In the genomic region with DNA sequence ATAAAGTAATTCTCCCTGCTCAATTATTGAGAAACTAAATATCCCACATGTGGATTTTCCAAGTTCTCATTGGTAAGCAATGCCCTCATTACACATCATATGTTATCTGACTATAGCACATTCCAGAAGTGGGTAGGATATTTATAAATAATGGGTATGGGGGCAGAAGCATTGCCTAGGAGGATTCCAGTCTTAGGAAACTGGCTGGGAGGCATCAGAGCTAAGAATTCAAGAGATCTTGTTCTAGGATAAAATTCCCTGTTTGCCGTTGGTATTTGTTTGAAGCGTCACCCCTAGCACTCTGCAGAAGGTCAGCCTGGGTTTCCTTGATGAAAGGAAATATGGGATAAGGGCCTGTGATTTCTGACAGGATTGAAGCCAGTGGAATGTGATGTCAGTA, we compare ENCODE assay signal across 29 cellular contexts. TPM values are rescaled to one million over a fixed set of nuclear protein-coding genes. Genes with fewer than 3 reads are reported as not detected.
"Had no signal": no experiment of that assay in that cellular context is flagged by ENCODE, and none has a peak within 500 bp of the region (broad histone marks: within the 10 kb centered on the region; RNA-seq: fewer than 3 reads in every experiment).

No MANE protein-coding gene starts in this region.

- H3K9me3 ChIP-seq: body of pancreas had no signal

- H3K27ac ChIP-seq: adrenal gland, ascending aorta, body of pancreas, brain microvascular endothelial cell, breast epithelium, cardiac muscle cell had no signal

- H3K36me3 ChIP-seq: adrenal gland, ascending aorta, brain microvascular endothelial cell, breast epithelium, cardiac muscle cell had no signal

- H3K4me1 ChIP-seq: adrenal gland, ascending aorta, body of pancreas, breast epithelium had no signal

- H3K4me3 ChIP-seq: adrenal gland, ascending aorta, body of pancreas, breast epithelium, cardiac muscle cell had no signal

- DNase-seq: activated effector memory CD4-positive, alpha-beta T cell treated with Interleukin-2 at 50 U/mL for 16 hours; activated gamma-delta T cell; activated gamma-delta T cell treated with Interleukin-2 at 50 U/mL for 16 hours; activated naive CD4-positive, alpha-beta T cell; activated naive CD4-positive, alpha-beta T cell treated with anti-CD3 and anti-CD28 coated beads for 36 hours; activated naive CD4-positive, alpha-beta T cell treated with anti-CD3 and anti-CD28 coated beads, Interleukin-2, amount 10 ng/mL, durations not matched to agents 7 days and 5 days; activated naive CD4-positive, alpha-beta T cell treated with anti-CD3 and anti-CD28 coated beads, Interleukin-2, amount 50 U/mL, for 16 hours; activated naive CD4-positive, alpha-beta T cell treated with Interleukin-2 at 50 U/mL for 16 hours; activated naive CD8-positive, alpha-beta T cell treated with anti-CD3 and anti-CD28 coated beads for 36 hours; activated naive CD8-positive, alpha-beta T cell treated with anti-CD3 and anti-CD28 coated beads, Interleukin-2, amount 10 ng/mL, durations not matched to agents 7 days and 5 days; activated naive CD8-positive, alpha-beta T cell treated with anti-CD3 and anti-CD28 coated beads, Interleukin-2, amount 50 U/mL, for 24 hours; activated T-cell treated with anti-CD3 and anti-CD28 coated beads, Interleukin-2, amount 50 U/mL, for 1 hour; activated T-cell treated with anti-CD3 and anti-CD28 coated beads, Interleukin-2, amount 50 U/mL, for 24 hours; activated T-cell treated with anti-CD3 and anti-CD28 coated beads, Interleukin-2, amount 50 U/mL, for 4 hours; activated T-cell treated with anti-CD3 and anti-CD28 coated beads, Interleukin-2, amount 50 U/mL, for 48 hours; activated T-cell treated with anti-CD3 and anti-CD28 coated beads, Interleukin-2, amount 50 U/mL, for 72 hours; amniotic stem cell; amygdala; anterior cingulate cortex; aorta; body of pancreas; brain microvascular endothelial cell; caudate nucleus; central memory CD4-positive, alpha-beta T cell; cerebellar nuclear complex had no signal

- H3K27me3 ChIP-seq: ascending aorta, body of pancreas, brain microvascular endothelial cell, breast epithelium had no signal

RNA-seq across cellular contexts. Expression of a gene that starts 47.7 kb away (rescaled TPM):
- polyA plus RNA-seq: adrenal gland, aorta, cardiac muscle cell had no signal
